22 cellular contexts compared by ENCODE assay signal in the genomic region with DNA sequence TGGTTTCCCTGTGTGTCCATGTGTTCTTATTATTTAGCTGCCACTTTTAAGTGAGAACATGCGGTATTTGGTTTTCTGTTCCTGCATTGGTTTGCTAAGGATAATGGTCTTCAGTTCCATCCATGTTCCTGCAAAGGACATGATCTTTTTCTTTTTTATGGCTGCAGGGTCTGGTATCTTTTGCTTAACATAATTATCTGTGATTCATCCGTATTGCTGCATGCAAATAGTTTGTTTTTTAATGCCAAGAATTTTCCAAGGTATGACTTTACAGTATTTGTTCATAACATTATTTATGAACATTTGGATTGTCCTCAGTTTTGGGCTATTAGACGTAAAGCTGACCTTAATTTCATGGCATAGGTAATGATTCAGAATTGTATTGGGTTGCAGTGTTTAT. TPM values are rescaled to one million over a fixed set of nuclear protein-coding genes. Genes with fewer than 3 reads are reported as not detected.
DNase-seq lines count a peak whose midpoint lies in the region; ATAC-seq and TF ChIP-seq lines count a peak whose summit lies in the region.
"Had no signal": no experiment of that assay in that cellular context is flagged by ENCODE, and none has a peak within 500 bp of the region (broad histone marks: within the 10 kb centered on the region; RNA-seq: fewer than 3 reads in every experiment).

No MANE protein-coding gene starts in this region.

- H3K4me3 Mint-ChIP-seq in activated T-cell treated with anti-CD3 and anti-CD28 coated beads, Interleukin-2, amount 50 U/mL, for 72 hours: no peak overlapping the region
- peak overlapping the region; percentile 21; the same call in 1 of the 2 replicates for H3K4me3 Mint-ChIP-seq in HFFc6
- H3K4me3 Mint-ChIP-seq in nephron progenitor cell: no peak overlapping the region
- no peak overlapping the region for H3K4me3 Mint-ChIP-seq in Calu3 (ENCODE audit: low read depth, unreplicated experiment)
- H3K4me3 Mint-ChIP-seq: CD8-positive, alpha-beta T cell had no signal

- H3K27me3 Mint-ChIP-seq in activated T-cell treated with anti-CD3 and anti-CD28 coated beads, Interleukin-2, amount 50 U/mL, for 72 hours (ENCODE audit: low read depth): no peaks in the 10 kb centered on the region
- H3K27me3 Mint-ChIP-seq in HFFc6 (ENCODE audit: insufficient read depth): no peaks in the 10 kb centered on the region
- no peaks in the 10 kb centered on the region for H3K27me3 Mint-ChIP-seq in nephron progenitor cell (ENCODE audit: low read depth, poor library complexity)
- H3K27me3 Mint-ChIP-seq in Calu3 (ENCODE audit: unreplicated experiment): no peaks in the 10 kb centered on the region

- no peak for TF ChIP-seq CTCF in HFFc6 (IDR thresholded peaks at IDR 0.05)
- no peak for TF ChIP-seq CTCF in nephron progenitor cell (IDR thresholded peaks at IDR 0.05)
- TF ChIP-seq CTCF in Calu3 (IDR thresholded peaks at IDR 0.05; ENCODE audit: unreplicated experiment): no peak

- H3K36me3 Mint-ChIP-seq in activated T-cell treated with anti-CD3 and anti-CD28 coated beads, Interleukin-2, amount 50 U/mL, for 72 hours (ENCODE audit: insufficient read depth in 2 of 2): peaks cover 5 to 23% of the 10 kb centered on the region in 2 donors
- H3K36me3 Mint-ChIP-seq in HFFc6 (ENCODE audit: low read depth) (peaks cover 35% of the 10 kb centered on the region), nephron progenitor cell (ENCODE audit: low read depth) (peaks cover 93% of the 10 kb centered on the region), Calu3 (ENCODE audit: insufficient read depth, unreplicated experiment) (peaks cover 18% of the 10 kb centered on the region)

- ATAC-seq in activated T-cell treated with anti-CD3 and anti-CD28 coated beads, Interleukin-2, amount 50 U/mL, for 72 hours (replicated peaks in 1 of 2): no peak
- ATAC-seq in HG03565 (IDR thresholded peaks at IDR 0.05; ENCODE audit: unreplicated experiment) (no peak), GM18858 (IDR thresholded peaks at IDR 0.05; ENCODE audit: unreplicated experiment) (no peak)
- ATAC-seq: CD8-positive, alpha-beta T cell; HCT116 had no signal

- no peak for DNase-seq in activated T-cell treated with anti-CD3 and anti-CD28 coated beads, Interleukin-2, amount 50 U/mL, for 72 hours
- DNase-seq in activated T-cell treated with anti-CD3 and anti-CD28 coated beads, Interleukin-2, amount 50 U/mL, for 48 hours: no peak
- DNase-seq in HFFc6: peak; percentile 24
- DNase-seq in fibroblast of gingiva (ENCODE audit: low read depth): peak; percentile 13
- no peak for DNase-seq in nephron progenitor cell
- DNase-seq in Calu3: no peak
- DNase-seq: 8988T; AML-193; C1 segment of cervical spinal cord; CD8-positive, alpha-beta T cell; DMS153; GDM1; GOT3; Kasumi-1; NCI-H1694; NCI-H2081; NCI-H446; NCI-H526; SJCRH30 had no signal

- no TSS peak for BruUV-seq in Calu3 (replicated peaks; lab: Mats Ljungman, UMichigan)

- CTCF ChIA-PET in Calu3 (lab: Charles Lee): no interaction called here

- peaks cover 15% of the 10 kb centered on the region for H3K4me1 Mint-ChIP-seq in activated T-cell treated with anti-CD3 and anti-CD28 coated beads, Interleukin-2, amount 50 U/mL, for 72 hours (ENCODE audit: low read depth)
- peaks cover 33% of the 10 kb centered on the region for H3K4me1 Mint-ChIP-seq in HFFc6 (ENCODE audit: low read depth)
- peaks cover 5% of the 10 kb centered on the region for H3K4me1 Mint-ChIP-seq in nephron progenitor cell
- H3K4me1 Mint-ChIP-seq in Calu3 (ENCODE audit: low read depth, unreplicated experiment): no peaks in the 10 kb centered on the region

- intact Hi-C loops in Calu3 (cut with micrococcal nuclease; ENCODE audit: unreplicated experiment): no loop called here

- H3K9me3 Mint-ChIP-seq in activated T-cell treated with anti-CD3 and anti-CD28 coated beads, Interleukin-2, amount 50 U/mL, for 72 hours: peaks cover 0 to 2% of the 10 kb centered on the region in 2 donors
- H3K9me3 Mint-ChIP-seq in HFFc6 (no peaks in the 10 kb centered on the region), nephron progenitor cell (peaks cover 21% of the 10 kb centered on the region), Calu3 (ENCODE audit: low read depth, unreplicated experiment) (no peaks in the 10 kb centered on the region)
- H3K9me3 Mint-ChIP-seq: CD8-positive, alpha-beta T cell had no signal

- H3K27ac Mint-ChIP-seq in activated T-cell treated with anti-CD3 and anti-CD28 coated beads, Interleukin-2, amount 50 U/mL, for 72 hours: peak overlapping the region; percentile 77
- H3K27ac Mint-ChIP-seq in HFFc6 (peak overlapping the region; percentile 65), nephron progenitor cell (peak overlapping the region; percentile 46), Calu3 (ENCODE audit: unreplicated experiment) (no peak overlapping the region)
- H3K27ac Mint-ChIP-seq: CD8-positive, alpha-beta T cell had no signal

RNA-seq across cellular contexts. Expression of a gene that starts 17.8 kb away (rescaled TPM):
- total RNA-seq in activated T-cell treated with anti-CD3 and anti-CD28 coated beads, Interleukin-2, amount 50 U/mL, for 72 hours: 10 to 100 TPM; 61.2 to 62.7 TPM
- total RNA-seq in HFFc6 (2021; fragmentation: NEBNext Ultra II Directional; extraction: Animal tissue kit (Norgen Biotek cat#: 25700)): 10 to 100 TPM; 36.9 to 44.6 (median 42.3) TPM
- 70.0 and 72.2 TPM in 2 replicates for total RNA-seq in Calu3 (2022)

Comparison
In these comparisons a context has a peak if more than half of its experiments do, and no peak if none do; other contexts are left out.
1. DNase-seq: peak in HFFc6 (single experiment) and fibroblast of gingiva (single experiment); none in activated T-cell treated with anti-CD3 and anti-CD28 coated beads, Interleukin-2, amount 50 U/mL, for 72 hours (0 of 2), activated T-cell treated with anti-CD3 and anti-CD28 coated beads, Interleukin-2, amount 50 U/mL, for 48 hours (0 of 2), nephron progenitor cell (single experiment) and Calu3 (single experiment).